1 cellular context compared by ENCODE assay signal in genomic region chr16:19718624-19718965, GRCh38.
TF ChIP-seq lines count a peak whose summit lies in the region.

No MANE protein-coding gene starts in this region.

TF ChIP-seq in H1, 55 proteins besides CTCF, POLR2A, EP300 and RAD21 (continued from another document):
- TF ChIP-seq MAX (IDR thresholded peaks at IDR 0.05), result peak; percentile 42; the same call in 1 of the 2 replicates
